In genomic region chr10:227014-227413, GRCh38 we compare ENCODE assay signal across 22 cellular contexts.
DNase-seq lines count a peak whose midpoint lies in the region; ATAC-seq and TF ChIP-seq lines count a peak whose summit lies in the region.
"Had no signal": no experiment of that assay in that cellular context is flagged by ENCODE, and none has a peak within 500 bp of the region (broad histone marks: within the 10 kb centered on the region; RNA-seq: fewer than 3 reads in every experiment).

No MANE protein-coding gene starts in this region.

- no CpG with 5 or more reads among the region's 2 CpGs for WGBS in IMR-90 (ENCODE audit: extremely low coverage in 2 of 2, insufficient read length in 1 of 2), 2 experiments
- 62% methylated on average over 1 of the region's 2 CpGs for WGBS in mesenchymal stem cell

- no peak overlapping the region for H3K4me3 Mint-ChIP-seq in central memory CD8-positive, alpha-beta T cell
- H3K4me3 Mint-ChIP-seq: activated CD8-positive, alpha-beta T cell treated with anti-CD3 and anti-CD28 coated beads, Interleukin-2, amount 10 ng/mL, durations not matched to agents 7 days and 5 days had no signal

- H2AFZ ChIP-seq in IMR-90 (replicated peaks; ENCODE audit: low read length, poor library complexity) (no peak overlapping the region), mesenchymal stem cell (ENCODE audit: low read depth, low read length) (no peak overlapping the region)

- H3K4me3 ChIP-seq in BJ (ENCODE audit: low read depth, low read length) = no peak overlapping the region
- H3K4me3 ChIP-seq in IMR-90 (ENCODE audit: insufficient read depth, low read depth, low read length) = no peak overlapping the region
- H3K4me3 ChIP-seq in mesenchymal stem cell (ENCODE audit: insufficient read depth in 1 of 2, low read depth in 1 of 2, low read length in 2 of 2) = no peak overlapping the region
- H3K4me3 ChIP-seq: skin epidermis had no signal

- H3K14ac ChIP-seq in IMR-90 (replicated peaks; ENCODE audit: low read depth, low read length) (no peak overlapping the region), mesenchymal stem cell (ENCODE audit: low read length in 2 of 2) (no peak overlapping the region)

- H3K4ac ChIP-seq in IMR-90 (ENCODE audit: low read depth, low read length) (no peak overlapping the region), mesenchymal stem cell (ENCODE audit: low read depth in 1 of 2, low read length in 2 of 2) (no peak overlapping the region)

- H3K18ac ChIP-seq in IMR-90 (ENCODE audit: low read depth, low read length) (no peak overlapping the region), mesenchymal stem cell (ENCODE audit: low read depth in 1 of 2, low read length in 2 of 2) (no peak overlapping the region)

- H3K79me1 ChIP-seq in IMR-90 (ENCODE audit: low read depth in 1 of 2, low read length in 2 of 2) (peaks cover 19 to 38% of the 10 kb centered on the region in 2 experiments), mesenchymal stem cell (replicated peaks; ENCODE audit: low read length, poor library complexity, severe bottlenecking) (peaks cover 10% of the 10 kb centered on the region)

- H3K9me3 ChIP-seq in IMR-90 (ENCODE audit: control insufficient read depth, insufficient read depth, low read length) (no peaks in the 10 kb centered on the region), mesenchymal stem cell (ENCODE audit: control insufficient read depth, low read length) (no peaks in the 10 kb centered on the region)

- H2BK5ac ChIP-seq in IMR-90 (ENCODE audit: low read depth, low read length, poor library complexity, severe bottlenecking) (no peak overlapping the region), mesenchymal stem cell (ENCODE audit: low read depth, low read length, poor library complexity, severe bottlenecking) (no peak overlapping the region)

- CTCF ChIA-PET in BJ (lab: Yijun Ruan, JAX) = no interaction called here
- CTCF ChIA-PET in IMR-90 (lab: Yijun Ruan, JAX) = no interaction called here

- H3K23ac ChIP-seq in IMR-90 (ENCODE audit: low read depth, low read length) (no peak overlapping the region), mesenchymal stem cell (ENCODE audit: low read length in 2 of 2) (no peak overlapping the region)

- H3K9me3 Mint-ChIP-seq in central memory CD8-positive, alpha-beta T cell = no peaks in the 10 kb centered on the region

- H2AK5ac ChIP-seq in IMR-90 (ENCODE audit: low read depth, low read length) = no peak overlapping the region
- no peak overlapping the region for H2AK5ac ChIP-seq in mesenchymal stem cell (ENCODE audit: low read length, severe bottlenecking)

- TF ChIP-seq POLR2A in IMR-90 (IDR thresholded peaks at IDR 0.05; ENCODE audit: low read depth, low read length) = no peak

- no peak overlapping the region for H4K91ac ChIP-seq in IMR-90 (ENCODE audit: insufficient read depth, low read depth, low read length)
- no peak overlapping the region for H4K91ac ChIP-seq in mesenchymal stem cell (ENCODE audit: low read length)

- peaks cover 3% of the 10 kb centered on the region for H3K36me3 Mint-ChIP-seq in central memory CD8-positive, alpha-beta T cell (ENCODE audit: insufficient read depth)

- H3K9me1 ChIP-seq in IMR-90 (ENCODE audit: insufficient read depth, low read length) = 0 out of 2 replicates have a peak, but pooled peaks cover 4% of the 10 kb centered on the region

- no peak overlapping the region for H2AK9ac ChIP-seq in IMR-90 (replicated peaks; ENCODE audit: low read depth, low read length, poor library complexity)

- in situ Hi-C loops in IMR-90 (cut with MboI; ENCODE audit: low sequenced_read_pairs) = no loop called here

- H4K8ac ChIP-seq in IMR-90 (ENCODE audit: low read depth in 2 of 2, low read length in 2 of 2) (no peak overlapping the region), mesenchymal stem cell (ENCODE audit: low read length) (no peak overlapping the region)

- H3K9ac ChIP-seq in IMR-90 (ENCODE audit: low read depth, low read length) (no peak overlapping the region), mesenchymal stem cell (ENCODE audit: low read length) (peak overlapping the region; percentile 42)

- H2BK120ac ChIP-seq in IMR-90 (ENCODE audit: low read depth, low read length) (no peak overlapping the region), mesenchymal stem cell (ENCODE audit: low read depth, low read length) (no peak overlapping the region)

- peaks cover 21% of the 10 kb centered on the region for H3K4me1 Mint-ChIP-seq in central memory CD8-positive, alpha-beta T cell

- H3K27me3 ChIP-seq in BJ (ENCODE audit: control insufficient read depth, insufficient read depth, low read length) (no peaks in the 10 kb centered on the region), IMR-90 (ENCODE audit: control insufficient read depth, insufficient read depth, low read length) (no peaks in the 10 kb centered on the region), mesenchymal stem cell (ENCODE audit: control insufficient read depth in 1 of 2, insufficient read depth in 1 of 2, low read length in 2 of 2) (no peaks in the 10 kb centered on the region)

- peaks cover 12% of the 10 kb centered on the region; the same call in 1 of the 2 replicates for H4K20me1 ChIP-seq in IMR-90 (ENCODE audit: insufficient read depth, low read length)

- H3K4me1 ChIP-seq in IMR-90 (ENCODE audit: control insufficient read depth, insufficient read depth, low read length) (no peaks in the 10 kb centered on the region), mesenchymal stem cell (ENCODE audit: control insufficient read depth, insufficient read depth, low read depth, low read length) (no peaks in the 10 kb centered on the region)

- ATAC-seq in IMR-90 (ENCODE audit: low read depth) = no peak
- no peak for ATAC-seq in central memory CD8-positive, alpha-beta T cell (replicated peaks; ENCODE audit: extremely low read depth, poor library complexity, severe bottlenecking)
- ATAC-seq: activated CD4-positive, CD25-positive, alpha-beta regulatory T cell treated with anti-CD3 and anti-CD28 coated beads, Interleukin-2, amount 50 U/mL, for 24 hours; activated CD8-positive, alpha-beta T cell treated with anti-CD3 and anti-CD28 coated beads, Interleukin-2, amount 10 ng/mL, durations not matched to agents 7 days and 5 days; HepG2 had no signal

- TF ChIP-seq RAD21 in IMR-90 (IDR thresholded peaks at IDR 0.05; ENCODE audit: low read length) = no peak

- DNase-seq in BJ (ENCODE audit: low read depth) (peak; percentile 31), IMR-90 (peak; percentile 39), mesenchymal stem cell (no peak), A172 (ENCODE audit: low spot score) (no peak), NK-92 (lab: John Stamatoyannopoulos, UW; ENCODE audit: unreplicated experiment) (no peak), RKO (ENCODE audit: low spot score) (no peak)
- DNase-seq in central memory CD8-positive, alpha-beta T cell (ENCODE audit: low spot score in 2 of 2) = no peak
- DNase-seq: activated CD8-positive, alpha-beta T cell treated with anti-CD3 and anti-CD28 coated beads, Interleukin-2, amount 10 ng/mL, durations not matched to agents 7 days and 5 days; AML-193; amniotic stem cell; DMS53; glutamatergic neuron; kidney glomerular epithelial cell; mammary epithelial cell; NCI-H1436 treated with DMSO at 0.1 percent for 48 hours; NCI-H526; stimulated activated CD4-positive, alpha-beta T cell treated with anti-CD3 and anti-CD28 coated beads, Interleukin-1b, Interleukin-23, amount 100 ng/mL, for 48 hours had no signal

- dilution Hi-C loops in IMR-90 (cut with HindIII; ENCODE audit: low sequenced_read_pairs, unreplicated experiment) = no loop called here

- TF ChIP-seq CTCF in BJ (IDR thresholded peaks at IDR 0.05; ENCODE audit: insufficient read depth, low read depth, low read length) (no peak), IMR-90 (conservative IDR thresholded peaks at IDR 0.05; ENCODE audit: low read depth, low read length) (no peak)

- no peak overlapping the region for H2BK15ac ChIP-seq in IMR-90 (ENCODE audit: low read depth, low read length)
- H2BK15ac ChIP-seq in mesenchymal stem cell (ENCODE audit: low read depth, poor library complexity, severe bottlenecking) = no peak overlapping the region

- no peak overlapping the region for H3K56ac ChIP-seq in IMR-90 (ENCODE audit: extremely low read depth, insufficient read depth, low read length)

- H3K27me3 Mint-ChIP-seq in central memory CD8-positive, alpha-beta T cell = no peaks in the 10 kb centered on the region

- no TSS peak for BruUV-seq in IMR-90 (replicated peaks; lab: Mats Ljungman, UMichigan)

- intact Hi-C loops in IMR-90 (cut with micrococcal nuclease) = no loop called here

- H3K27ac Mint-ChIP-seq in central memory CD8-positive, alpha-beta T cell (ENCODE audit: low read depth) = peak overlapping the region; percentile 8
- H3K27ac Mint-ChIP-seq: activated CD8-positive, alpha-beta T cell treated with anti-CD3 and anti-CD28 coated beads, Interleukin-2, amount 10 ng/mL, durations not matched to agents 7 days and 5 days had no signal

- H4K5ac ChIP-seq in IMR-90 (ENCODE audit: low read depth, low read length) = no peak overlapping the region

- H2BK20ac ChIP-seq in IMR-90 (ENCODE audit: low read depth, low read length) = no peak overlapping the region

- H2BK12ac ChIP-seq in mesenchymal stem cell (ENCODE audit: low read length in 2 of 2) = no peak overlapping the region

- H3K27ac ChIP-seq in IMR-90 (ENCODE audit: insufficient read depth, low read length) (no peak overlapping the region), mesenchymal stem cell (ENCODE audit: low read length, poor library complexity, severe bottlenecking) (no peak overlapping the region)
- H3K27ac ChIP-seq: epithelial cell of prostate, HL-60, skin epidermis had no signal

- H3K4me2 ChIP-seq in IMR-90 (ENCODE audit: low read depth, low read length) (no peak overlapping the region), mesenchymal stem cell (ENCODE audit: low read length, poor library complexity, severe bottlenecking) (no peak overlapping the region)

- POLR2A ChIA-PET in BJ (lab: Charles Lee) (no interaction called here), IMR-90 (lab: Charles Lee; ENCODE audit: unreplicated experiment) (no interaction called here)

- H3K36me3 ChIP-seq in BJ (ENCODE audit: control insufficient read depth, insufficient read depth, low read length) (no peaks in the 10 kb centered on the region), IMR-90 (ENCODE audit: control insufficient read depth, insufficient read depth, low read length) (no peaks in the 10 kb centered on the region; the same call in 1 of the 2 replicates), mesenchymal stem cell (ENCODE audit: control insufficient read depth in 1 of 2, insufficient read depth in 2 of 2, low read depth in 1 of 2, low read length in 2 of 2) (peaks cover 0 to 3% of the 10 kb centered on the region in 2 experiments)

TF ChIP-seq in IMR-90, 13 proteins besides CTCF, POLR2A, EP300 and RAD21:
- TF ChIP-seq MXI1 (IDR thresholded peaks at IDR 0.05; ENCODE audit: borderline replicate concordance, low read depth, low read length) (no peak), NFE2L2 (IDR thresholded peaks at IDR 0.05; ENCODE audit: low read depth, low read length) (no peak), MAZ (IDR thresholded peaks at IDR 0.05; ENCODE audit: borderline replicate concordance, low read depth, low read length) (no peak), CEBPB (IDR thresholded peaks at IDR 0.05; ENCODE audit: low read depth, low read length) (peak; percentile 23; the same call in 1 of the 2 replicates)
TF ChIP-seq in IMR-90: peak in this region for 1.

Comparison
In these comparisons a context has a peak if more than half of its experiments do, and no peak if none do; other contexts are left out.
1. DNase-seq: peak in BJ (single experiment) and IMR-90 (single experiment); none in central memory CD8-positive, alpha-beta T cell (0 of 2), mesenchymal stem cell (single experiment), A172 (single experiment), NK-92 (single experiment) and RKO (single experiment).